9 cellular contexts compared by ENCODE assay signal in the genomic region with DNA sequence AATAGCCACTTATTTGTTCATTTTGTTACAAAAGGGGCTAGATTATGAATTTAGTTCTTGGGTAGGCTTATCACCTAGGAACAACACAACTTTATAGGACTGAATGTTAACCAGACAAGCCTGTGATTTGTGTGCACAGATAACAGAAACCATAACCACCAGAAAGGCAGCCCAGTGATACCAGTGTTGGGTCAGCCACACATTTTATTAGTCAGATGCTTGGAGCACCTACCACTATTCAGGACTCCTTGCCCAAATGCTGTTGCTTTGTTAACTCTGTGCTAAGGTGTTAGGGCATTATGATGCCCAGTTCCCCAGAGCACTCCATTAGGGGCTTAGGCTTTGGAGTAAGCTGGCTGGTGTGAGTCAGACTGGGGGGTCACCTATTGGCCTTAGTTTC. TPM values are rescaled to one million over a fixed set of nuclear protein-coding genes. Genes with fewer than 3 reads are reported as not detected.
A peak's percentile ranks its signal among the peaks of the same experiment; 100 is the strongest.
DNase-seq lines count a peak whose midpoint lies in the region; ATAC-seq and TF ChIP-seq lines count a peak whose summit lies in the region.
"Had no signal": no experiment of that assay in that cellular context is flagged by ENCODE, and none has a peak within 500 bp of the region (broad histone marks: within the 10 kb centered on the region; RNA-seq: fewer than 3 reads in every experiment).

No MANE protein-coding gene starts in this region.

- H4K91ac ChIP-seq in mesenchymal stem cell (ENCODE audit: low read length): no peak overlapping the region

- peaks cover 17% of the 10 kb centered on the region for H3F3A ChIP-seq in MM.1S (ENCODE audit: insufficient read depth, low read length)

- peaks cover 85% of the 10 kb centered on the region for H3K79me2 ChIP-seq in MM.1S (ENCODE audit: low read length)

- H3K4me1 ChIP-seq in MM.1S (ENCODE audit: low read length) (peaks cover 31% of the 10 kb centered on the region), mesenchymal stem cell (ENCODE audit: control insufficient read depth, insufficient read depth, low read depth, low read length) (no peaks in the 10 kb centered on the region)

- H3K9me2 ChIP-seq in MM.1S (replicated peaks; ENCODE audit: insufficient read depth, low read length): no peaks in the 10 kb centered on the region

- TF ChIP-seq POLR2A in GM18505 (IDR thresholded peaks at IDR 0.05; ENCODE audit: borderline replicate concordance, extremely low read depth, insufficient read depth, insufficient read length): no peak

- H3K27ac ChIP-seq in MM.1S (ENCODE audit: low read length) (peak overlapping the region; percentile 30; the same call in 1 of the 2 replicates), mesenchymal stem cell (ENCODE audit: low read length, poor library complexity, severe bottlenecking) (no peak overlapping the region)

- no peak overlapping the region for H3K4ac ChIP-seq in mesenchymal stem cell (ENCODE audit: low read depth in 1 of 2, low read length in 2 of 2)

- peak overlapping the region in 1 of 2 experiments; percentile 21 for H3K18ac ChIP-seq in mesenchymal stem cell (ENCODE audit: low read depth in 1 of 2, low read length in 2 of 2)

- no peak overlapping the region for H2BK5ac ChIP-seq in mesenchymal stem cell (ENCODE audit: low read depth, low read length, poor library complexity, severe bottlenecking)

- peak overlapping the region in 1 of 2 experiments; percentile 83 for H3K23ac ChIP-seq in mesenchymal stem cell (ENCODE audit: low read length in 2 of 2)

- no peak overlapping the region for H2AK5ac ChIP-seq in mesenchymal stem cell (ENCODE audit: low read length, severe bottlenecking)

- ATAC-seq in GM18505 (IDR thresholded peaks at IDR 0.05; ENCODE audit: unreplicated experiment) (peak; percentile 55), GM21529 (IDR thresholded peaks at IDR 0.05; ENCODE audit: unreplicated experiment) (peak; percentile 58)

- H3K9ac ChIP-seq in MM.1S (ENCODE audit: low read length) (no peak overlapping the region; the same call in 1 of the 2 replicates), mesenchymal stem cell (ENCODE audit: low read length) (peak overlapping the region; percentile 49)

- no peaks in the 10 kb centered on the region for H4K20me1 ChIP-seq in MM.1S (ENCODE audit: insufficient read depth, low read length)

- H4K8ac ChIP-seq in mesenchymal stem cell (ENCODE audit: low read length): no peak overlapping the region

- H3K14ac ChIP-seq in mesenchymal stem cell (ENCODE audit: low read length in 2 of 2): no peak overlapping the region

- H3K4me3 ChIP-seq in MM.1S (ENCODE audit: low read length): peak overlapping the region; percentile 25; the same call in 1 of the 2 replicates
- no peak overlapping the region for H3K4me3 ChIP-seq in mesenchymal stem cell (ENCODE audit: insufficient read depth in 1 of 2, low read depth in 1 of 2, low read length in 2 of 2)

- H3K27me3 ChIP-seq in MM.1S (replicated peaks; ENCODE audit: insufficient read depth, low read length) (no peaks in the 10 kb centered on the region), mesenchymal stem cell (ENCODE audit: control insufficient read depth in 1 of 2, insufficient read depth in 1 of 2, low read length in 2 of 2) (no peaks in the 10 kb centered on the region)

- TF ChIP-seq CTCF in MM.1S (IDR thresholded peaks at IDR 0.05; ENCODE audit: low read length): no peak

- H2BK12ac ChIP-seq in mesenchymal stem cell (ENCODE audit: low read length in 2 of 2): no peak overlapping the region

- H2BK15ac ChIP-seq in mesenchymal stem cell (ENCODE audit: low read depth, poor library complexity, severe bottlenecking): no peak overlapping the region

- H3K79me1 ChIP-seq in mesenchymal stem cell (replicated peaks; ENCODE audit: low read length, poor library complexity, severe bottlenecking): no peaks in the 10 kb centered on the region

- peak overlapping the region; percentile 68 for H3K4me2 ChIP-seq in MM.1S (ENCODE audit: low read depth, low read length)
- H3K4me2 ChIP-seq in mesenchymal stem cell (ENCODE audit: low read length, poor library complexity, severe bottlenecking): no peak overlapping the region

- no peak overlapping the region for H2BK120ac ChIP-seq in mesenchymal stem cell (ENCODE audit: low read depth, low read length)

- DNase-seq in MM.1S (peak; percentile 14), mesenchymal stem cell (peak; percentile 5), DMS153 treated with DMSO at 0.1 percent for 48 hours (lab: John Stamatoyannopoulos, UW; ENCODE audit: unreplicated experiment) (no peak), medulla oblongata (ENCODE audit: extremely low spot score) (no peak), AG08396 (ENCODE audit: low spot score) (no peak)
- no peak for DNase-seq in stimulated activated CD4-positive, alpha-beta T cell treated with anti-CD3 and anti-CD28 coated beads, Interleukin-4, amount 100 ng/mL, for 1 hour
- DNase-seq: midbrain had no signal

- H3K36me3 ChIP-seq in MM.1S (replicated peaks; ENCODE audit: insufficient read depth, low read length) (no peaks in the 10 kb centered on the region), mesenchymal stem cell (ENCODE audit: control insufficient read depth in 1 of 2, insufficient read depth in 2 of 2, low read depth in 1 of 2, low read length in 2 of 2) (no peaks in the 10 kb centered on the region)

- no peak overlapping the region for H2AFZ ChIP-seq in MM.1S (ENCODE audit: low read length)
- H2AFZ ChIP-seq in mesenchymal stem cell (ENCODE audit: low read depth, low read length): no peak overlapping the region

- no peaks in the 10 kb centered on the region for H3K9me3 ChIP-seq in MM.1S (replicated peaks; ENCODE audit: insufficient read depth, low read length)
- no peaks in the 10 kb centered on the region for H3K9me3 ChIP-seq in mesenchymal stem cell (ENCODE audit: control insufficient read depth, low read length)

RNA-seq across cellular contexts. Expression of a gene that starts 22.5 kb away (rescaled TPM):
- 0.65 TPM for polyA plus RNA-seq in mesenchymal stem cell (2013, experiment 1 of 2)
- polyA plus RNA-seq in mesenchymal stem cell (2013, experiment 2 of 2): 0.51 TPM

Comparison
In these comparisons a context has a peak if more than half of its experiments do, and no peak if none do; other contexts are left out.
1. DNase-seq: peak in MM.1S (single experiment) and mesenchymal stem cell (single experiment); none in DMS153 treated with DMSO at 0.1 percent for 48 hours (single experiment), stimulated activated CD4-positive, alpha-beta T cell treated with anti-CD3 and anti-CD28 coated beads, Interleukin-4, amount 100 ng/mL, for 1 hour (single experiment), medulla oblongata (single experiment) and AG08396 (single experiment).